In the genomic region with DNA sequence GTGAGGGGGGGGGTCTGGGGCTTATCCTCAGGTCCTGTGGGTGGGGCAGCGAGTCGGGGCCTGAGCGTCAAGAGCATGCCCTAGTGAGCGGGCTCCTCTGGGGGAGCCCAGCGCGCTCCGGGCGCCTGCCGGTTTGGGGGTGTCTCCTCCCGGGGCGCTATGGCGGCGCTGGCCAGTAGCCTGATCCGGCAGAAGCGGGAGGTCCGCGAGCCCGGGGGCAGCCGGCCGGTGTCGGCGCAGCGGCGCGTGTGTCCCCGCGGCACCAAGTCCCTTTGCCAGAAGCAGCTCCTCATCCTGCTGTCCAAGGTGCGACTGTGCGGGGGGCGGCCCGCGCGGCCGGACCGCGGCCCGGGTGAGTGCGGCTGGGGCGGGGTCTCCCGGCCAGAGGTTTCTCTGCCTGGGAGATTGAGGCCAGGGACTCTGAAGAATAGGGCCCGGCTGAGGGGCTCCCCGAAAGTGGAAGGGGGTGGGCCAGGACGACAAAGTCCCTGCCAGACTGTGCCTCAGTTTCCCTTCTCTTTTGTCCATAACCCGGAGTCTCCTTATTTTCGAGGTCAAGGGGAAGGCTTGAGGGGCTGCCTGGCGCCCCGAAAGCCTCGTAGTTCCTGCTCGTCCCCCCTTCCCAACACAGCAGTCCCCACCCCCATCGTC, we compare ENCODE assay signal across 1 cellular context.
TF ChIP-seq lines count a peak whose summit lies in the region.

Gene FGF11, plus strand, starts transcription at position 51 of the 651 bp plus-strand sequence. Its CDS starts 109 bp downstream, at position 160.

TF ChIP-seq in HepG2, 621 proteins besides CTCF, POLR2A, EP300 and RAD21 (continued from another document and continues in another):
- TF ChIP-seq ZNF710 (CRISPR knock-in tag; IDR thresholded peaks at IDR 0.05; ENCODE audit: borderline replicate concordance), result no peak
- TF ChIP-seq ZNF597 (CRISPR knock-in tag; IDR thresholded peaks at IDR 0.05), result no peak
- peak; percentile 54; the same call in 1 of the 2 replicates for TF ChIP-seq ERF (CRISPR knock-in tag; IDR thresholded peaks at IDR 0.05)
- TF ChIP-seq, protein P1, sequence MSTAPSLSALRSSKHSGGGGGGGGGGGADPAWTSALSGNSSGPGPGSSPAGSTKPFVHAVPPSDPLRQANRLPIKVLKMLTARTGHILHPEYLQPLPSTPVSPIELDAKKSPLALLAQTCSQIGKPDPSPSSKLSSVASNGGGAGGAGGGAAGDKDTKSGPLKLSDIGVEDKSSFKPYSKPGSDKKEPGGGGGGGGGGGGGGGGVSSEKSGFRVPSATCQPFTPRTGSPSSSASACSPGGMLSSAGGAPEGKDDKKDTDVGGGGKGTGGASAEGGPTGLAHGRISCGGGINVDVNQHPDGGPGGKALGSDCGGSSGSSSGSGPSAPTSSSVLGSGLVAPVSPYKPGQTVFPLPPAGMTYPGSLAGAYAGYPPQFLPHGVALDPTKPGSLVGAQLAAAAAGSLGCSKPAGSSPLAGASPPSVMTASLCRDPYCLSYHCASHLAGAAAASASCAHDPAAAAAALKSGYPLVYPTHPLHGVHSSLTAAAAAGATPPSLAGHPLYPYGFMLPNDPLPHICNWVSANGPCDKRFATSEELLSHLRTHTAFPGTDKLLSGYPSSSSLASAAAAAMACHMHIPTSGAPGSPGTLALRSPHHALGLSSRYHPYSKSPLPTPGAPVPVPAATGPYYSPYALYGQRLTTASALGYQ (CRISPR knock-in tag; IDR thresholded peaks at IDR 0.05), result no peak
- TF ChIP-seq HOXA3 (CRISPR knock-in tag; IDR thresholded peaks at IDR 0.05), result 0 out of 2 replicates have a peak, but pooled peaks have one; percentile 22
- peak; percentile 72 for TF ChIP-seq RBFOX2 (IDR thresholded peaks at IDR 0.05; ENCODE audit: low read depth, low read length)
- TF ChIP-seq SMC3 (IDR thresholded peaks at IDR 0.05; ENCODE audit: low read length), result no peak
- no peak for TF ChIP-seq STAT5B (CRISPR knock-in tag; IDR thresholded peaks at IDR 0.05)
- TF ChIP-seq ZNF557 (CRISPR knock-in tag; IDR thresholded peaks at IDR 0.05), result no peak
- TF ChIP-seq ZNF484 (CRISPR knock-in tag; IDR thresholded peaks at IDR 0.05; ENCODE audit: borderline replicate concordance, low read depth), result no peak
- no peak for TF ChIP-seq ZNF430 (CRISPR knock-in tag; IDR thresholded peaks at IDR 0.05)
- TF ChIP-seq ATF1 (CRISPR knock-in tag; IDR thresholded peaks at IDR 0.05), result no peak
- TF ChIP-seq ZNF101 (CRISPR knock-in tag; IDR thresholded peaks at IDR 0.05; ENCODE audit: borderline replicate concordance, low read depth), result no peak
- TF ChIP-seq RARA (CRISPR knock-in tag; IDR thresholded peaks at IDR 0.05), result no peak
- peak; percentile 59 for TF ChIP-seq ZNF687 (CRISPR knock-in tag; IDR thresholded peaks at IDR 0.05)
- peak; percentile 41; the same call in 1 of the 2 replicates for TF ChIP-seq POLR2AphosphoS5 (IDR thresholded peaks at IDR 0.05; ENCODE audit: low read depth, low read length)
- no peak for TF ChIP-seq SUZ12 (IDR thresholded peaks at IDR 0.05; ENCODE audit: low read depth, low read length)
- no peak for TF ChIP-seq GATAD2A (CRISPR knock-in tag; IDR thresholded peaks at IDR 0.05)
- 0 out of 2 replicates have a peak, but pooled peaks have one; percentile 24 for TF ChIP-seq KDM3A (CRISPR knock-in tag; IDR thresholded peaks at IDR 0.05; ENCODE audit: low read depth)
- TF ChIP-seq FOXJ3 (CRISPR knock-in tag; IDR thresholded peaks at IDR 0.05; ENCODE audit: borderline replicate concordance), result no peak
- TF ChIP-seq, protein P2, sequence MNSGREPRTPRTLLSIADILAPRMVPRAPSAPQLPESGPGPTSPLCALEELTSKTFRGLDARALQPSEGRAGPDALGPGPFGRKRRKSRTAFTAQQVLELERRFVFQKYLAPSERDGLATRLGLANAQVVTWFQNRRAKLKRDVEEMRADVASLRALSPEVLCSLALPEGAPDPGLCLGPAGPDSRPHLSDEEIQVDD (CRISPR knock-in tag; IDR thresholded peaks at IDR 0.05; ENCODE audit: borderline replicate concordance), result no peak
- no peak for TF ChIP-seq ARNT2 (CRISPR knock-in tag; IDR thresholded peaks at IDR 0.05; ENCODE audit: low read depth)
- TF ChIP-seq ZSCAN30 (CRISPR knock-in tag; IDR thresholded peaks at IDR 0.05), result no peak
- TF ChIP-seq TBX2 (CRISPR knock-in tag; IDR thresholded peaks at IDR 0.05; ENCODE audit: borderline replicate concordance), result 0 out of 2 replicates have a peak, but pooled peaks have one; percentile 17
- TF ChIP-seq ZBTB10 (CRISPR knock-in tag; IDR thresholded peaks at IDR 0.05; ENCODE audit: borderline replicate concordance), result no peak; the same call in 1 of the 2 replicates
- no peak for TF ChIP-seq FLYWCH1 (CRISPR knock-in tag; IDR thresholded peaks at IDR 0.05)
- no peak for TF ChIP-seq REL (CRISPR knock-in tag; conservative IDR thresholded peaks at IDR 0.05)
- TF ChIP-seq ZNF460 (CRISPR knock-in tag; IDR thresholded peaks at IDR 0.05; ENCODE audit: borderline replicate concordance), result no peak
- TF ChIP-seq REPIN1 (CRISPR knock-in tag; IDR thresholded peaks at IDR 0.05; ENCODE audit: borderline replicate concordance, low read depth), result no peak
- 0 out of 2 replicates have a peak, but pooled peaks have one; percentile 15 for TF ChIP-seq TFDP1 (CRISPR knock-in tag; IDR thresholded peaks at IDR 0.05; ENCODE audit: borderline replicate concordance)
- TF ChIP-seq MIER3 (CRISPR knock-in tag; IDR thresholded peaks at IDR 0.05; ENCODE audit: borderline replicate concordance), result no peak
- TF ChIP-seq ZNF782 (CRISPR knock-in tag; IDR thresholded peaks at IDR 0.05; ENCODE audit: borderline replicate concordance), result no peak
- no peak for TF ChIP-seq CBX5 (CRISPR knock-in tag; IDR thresholded peaks at IDR 0.05; ENCODE audit: borderline replicate concordance)
- TF ChIP-seq, protein P3, sequence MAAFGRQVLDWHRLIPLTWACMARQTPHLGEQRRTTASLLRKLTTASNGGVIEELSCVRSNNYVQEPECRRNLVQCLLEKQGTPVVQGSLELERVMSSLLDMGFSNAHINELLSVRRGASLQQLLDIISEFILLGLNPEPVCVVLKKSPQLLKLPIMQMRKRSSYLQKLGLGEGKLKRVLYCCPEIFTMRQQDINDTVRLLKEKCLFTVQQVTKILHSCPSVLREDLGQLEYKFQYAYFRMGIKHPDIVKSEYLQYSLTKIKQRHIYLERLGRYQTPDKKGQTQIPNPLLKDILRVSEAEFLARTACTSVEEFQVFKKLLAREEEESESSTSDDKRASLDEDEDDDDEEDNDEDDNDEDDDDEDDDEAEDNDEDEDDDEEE (CRISPR knock-in tag; IDR thresholded peaks at IDR 0.05), result no peak
- TF ChIP-seq SKIL (CRISPR knock-in tag; IDR thresholded peaks at IDR 0.05; ENCODE audit: borderline replicate concordance), result no peak
- no peak for TF ChIP-seq ATF7 (IDR thresholded peaks at IDR 0.05)
- no peak for TF ChIP-seq ATF7 (CRISPR knock-in tag; IDR thresholded peaks at IDR 0.05)
- no peak for TF ChIP-seq JDP2 (CRISPR knock-in tag; IDR thresholded peaks at IDR 0.05; ENCODE audit: borderline replicate concordance)
- no peak for TF ChIP-seq JUN (CRISPR knock-in tag; IDR thresholded peaks at IDR 0.05)
- TF ChIP-seq CCAR2 (optimal IDR thresholded peaks at IDR 0.05; ENCODE audit: low read depth, low read length), result no peak
- TF ChIP-seq ZNF329 (CRISPR knock-in tag; IDR thresholded peaks at IDR 0.05; ENCODE audit: low read depth), result no peak
- no peak for TF ChIP-seq ZNF282 (IDR thresholded peaks at IDR 0.05; ENCODE audit: partially characterized antibody)
- no peak for TF ChIP-seq CREM (IDR thresholded peaks at IDR 0.05)
- no peak for TF ChIP-seq CREM (CRISPR knock-in tag; IDR thresholded peaks at IDR 0.05)
- TF ChIP-seq ZNF839 (CRISPR knock-in tag; IDR thresholded peaks at IDR 0.05; ENCODE audit: borderline replicate concordance), result no peak
- TF ChIP-seq ZNF776 (CRISPR knock-in tag; IDR thresholded peaks at IDR 0.05), result no peak
- TF ChIP-seq ZNF30 (CRISPR knock-in tag; IDR thresholded peaks at IDR 0.05), result no peak
- no peak for TF ChIP-seq HNRNPL (IDR thresholded peaks at IDR 0.05; ENCODE audit: low read depth, low read length)
- TF ChIP-seq GTF2F1 (IDR thresholded peaks at IDR 0.05; ENCODE audit: low read length), result no peak
- TF ChIP-seq ZNF883 (CRISPR knock-in tag; IDR thresholded peaks at IDR 0.05; ENCODE audit: not compliant biosample characterization), result no peak
